10 cellular contexts compared by ENCODE assay signal in the genomic region with DNA sequence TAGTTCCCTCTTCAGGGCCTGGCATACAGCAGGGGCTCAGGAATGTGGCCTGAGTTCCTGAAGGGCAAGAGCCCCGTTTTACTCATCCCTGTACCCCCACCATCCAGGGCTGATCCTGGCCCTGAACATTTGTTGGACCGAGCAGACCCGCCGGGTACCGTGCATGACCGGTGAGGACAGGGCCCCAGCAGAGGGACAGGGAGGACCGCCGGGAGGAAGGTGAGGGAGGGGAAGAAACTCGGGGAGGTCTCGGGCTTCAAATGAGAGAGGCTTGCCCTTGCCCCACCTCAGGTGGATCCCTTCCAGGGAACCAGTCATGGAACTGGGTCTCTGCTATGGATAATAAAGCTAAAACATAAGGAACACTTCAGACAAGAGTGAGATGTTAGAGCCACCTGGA.
"Had no signal": no experiment of that assay in that cellular context is flagged by ENCODE, and none has a peak within 500 bp of the region (broad histone marks: within the 10 kb centered on the region; RNA-seq: fewer than 3 reads in every experiment).

No MANE protein-coding gene starts in this region.

- H3K9ac ChIP-seq: KMS-11 had no signal

- H3K4me2 ChIP-seq: GM23338, KMS-11 had no signal

- H3K27ac ChIP-seq: HL-60, KMS-11 had no signal

- H2AFZ ChIP-seq: GM23338 had no signal

- ATAC-seq: GM23338 had no signal

- H3K4me3 ChIP-seq: GM23338 had no signal

- FAIRE-seq: H54 had no signal

- DNase-seq: H9, HCEC 1CT, HFFc6, IMR-90, Karpas-422, KBM-7 had no signal
